ENCODE assay signal across 15 cellular contexts in the genomic region with DNA sequence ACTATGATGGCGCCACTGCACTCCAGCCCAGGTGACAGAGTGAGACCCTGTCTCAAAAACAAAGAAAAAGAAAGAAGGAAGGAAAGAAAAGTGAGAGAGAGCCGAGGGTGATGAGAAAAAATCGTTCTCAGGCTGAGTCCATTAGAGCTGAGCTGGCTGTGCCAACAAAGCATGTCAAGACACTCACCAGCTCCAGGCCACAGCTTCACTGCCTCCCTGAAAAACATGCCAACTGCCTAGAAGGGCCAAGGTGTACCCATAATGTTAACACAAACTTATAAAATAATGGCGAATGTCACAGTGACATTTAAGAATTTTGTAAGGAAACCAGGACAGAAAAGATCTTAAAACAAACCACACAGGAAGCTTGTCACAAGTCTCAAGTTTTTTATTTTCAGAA. TPM values are rescaled to one million over a fixed set of nuclear protein-coding genes. Genes with fewer than 3 reads are reported as not detected.
DNase-seq lines count a peak whose midpoint lies in the region; ATAC-seq and TF ChIP-seq lines count a peak whose summit lies in the region.
"Had no signal": no experiment of that assay in that cellular context is flagged by ENCODE, and none has a peak within 500 bp of the region (broad histone marks: within the 10 kb centered on the region; RNA-seq: fewer than 3 reads in every experiment).

No MANE protein-coding gene starts in this region.

- TF ChIP-seq CTCF in CD4-positive, alpha-beta T cell (IDR thresholded peaks at IDR 0.05): no peak
- no peak for TF ChIP-seq CTCF in endothelial cell (IDR thresholded peaks at IDR 0.05; ENCODE audit: unreplicated experiment)

- peak overlapping the region; percentile 67 for H3K4me3 Mint-ChIP-seq in CD4-positive, alpha-beta T cell
- no peak overlapping the region for H3K4me3 Mint-ChIP-seq in activated CD4-positive, alpha-beta memory T cell treated with anti-CD3 and anti-CD28 coated beads, Interleukin-2, amount 10 ng/mL, durations not matched to agents 7 days and 5 days
- no peak overlapping the region for H3K4me3 Mint-ChIP-seq in endothelial cell (ENCODE audit: unreplicated experiment)
- H3K4me3 Mint-ChIP-seq: B cell had no signal

- intact Hi-C loops in CD4-positive, alpha-beta T cell (cut with DNase I, micrococcal nuclease): loop anchor here (2.0 to 5.0 kb wide), 3 partner anchors 27 to 41 kb away; partner anchors contain the start of gene HDHD5 (in 2 of the 2)

- peaks cover 86% of the 10 kb centered on the region for H3K4me1 ChIP-seq in BLaER1
- H3K4me1 ChIP-seq: testis had no signal

- POLR2A ChIA-PET in CD4-positive, alpha-beta T cell (lab: Charles Lee): interaction anchor here (0.7 to 3.8 kb wide), 9 partner anchors 9 to 41 kb away, joined by 3 to 42 read pairs (median 3); no protein-coding TSS in a partner anchor
- POLR2A ChIA-PET in activated CD4-positive, alpha-beta memory T cell treated with anti-CD3 and anti-CD28 coated beads, Interleukin-2, amount 10 ng/mL, durations not matched to agents 7 days and 5 days (lab: Charles Lee): interaction anchor here (1.2 to 2.1 kb wide), 4 partner anchors 9 to 53 kb away, joined by 3 to 11 read pairs (median 6); no protein-coding TSS in a partner anchor

- DNase-seq in CD4-positive, alpha-beta T cell: no peak
- DNase-seq in activated CD4-positive, alpha-beta memory T cell treated with anti-CD3 and anti-CD28 coated beads, Interleukin-2, amount 10 ng/mL, durations not matched to agents 7 days and 5 days: no peak
- DNase-seq in endothelial cell (ENCODE audit: low spot score): no peak
- DNase-seq in kidney glomerular epithelial cell (lab: John Stamatoyannopoulos, UW): no peak
- DNase-seq: activated CD8-positive, alpha-beta memory T cell treated with anti-CD3 and anti-CD28 coated beads for 24 hours; NCI-H2029 treated with DMSO at 0.1 percent for 48 hours; NCI-H510A; right lobe of liver; Right ventricle myocardium superior; T1000; testis had no signal

- H3K27ac ChIP-seq in BLaER1: peak overlapping the region; percentile 61
- peak overlapping the region; percentile 18 for H3K27ac ChIP-seq in CD4-positive, alpha-beta T cell (ENCODE audit: low read depth, low read length)
- H3K27ac ChIP-seq: right lobe of liver, testis had no signal

- peak overlapping the region; percentile 80 for H3K27ac Mint-ChIP-seq in CD4-positive, alpha-beta T cell
- peak overlapping the region; percentile 38 for H3K27ac Mint-ChIP-seq in activated CD4-positive, alpha-beta memory T cell treated with anti-CD3 and anti-CD28 coated beads, Interleukin-2, amount 10 ng/mL, durations not matched to agents 7 days and 5 days
- H3K27ac Mint-ChIP-seq in endothelial cell (ENCODE audit: unreplicated experiment): peak overlapping the region; percentile 97
- H3K27ac Mint-ChIP-seq: B cell had no signal

- peak overlapping the region; percentile 47; the same call in 1 of the 2 replicates for H3K9ac ChIP-seq in BLaER1

- ATAC-seq in CD4-positive, alpha-beta T cell (ENCODE audit: poor library complexity): no peak
- ATAC-seq in SK-N-SH treated with all-trans-retinoic acid at 6 μM for 48 hours: no peak
- ATAC-seq in GM18498 (IDR thresholded peaks at IDR 0.05; ENCODE audit: unreplicated experiment): no peak
- ATAC-seq: right lobe of liver had no signal

- CTCF ChIA-PET in CD4-positive, alpha-beta T cell (lab: Charles Lee): interaction anchor here (2.1 to 2.9 kb wide), 2 partner anchors 9 to 56 kb away, joined by 5 to 7 read pairs; no protein-coding TSS in a partner anchor
- CTCF ChIA-PET in activated CD4-positive, alpha-beta memory T cell treated with anti-CD3 and anti-CD28 coated beads, Interleukin-2, amount 10 ng/mL, durations not matched to agents 7 days and 5 days (lab: Charles Lee): interaction anchor here (0.6 to 2.5 kb wide), 4 partner anchors 9 to 142 kb away, joined by 3 to 12 read pairs (median 3); no protein-coding TSS in a partner anchor

- peak overlapping the region; percentile 99 for H3K4me2 ChIP-seq in BLaER1

- H3K36me3 Mint-ChIP-seq in CD4-positive, alpha-beta T cell (ENCODE audit: low read depth): peaks cover 16% of the 10 kb centered on the region
- no peaks in the 10 kb centered on the region for H3K36me3 Mint-ChIP-seq in activated CD4-positive, alpha-beta memory T cell treated with anti-CD3 and anti-CD28 coated beads, Interleukin-2, amount 10 ng/mL, durations not matched to agents 7 days and 5 days (ENCODE audit: low read depth)
- H3K36me3 Mint-ChIP-seq in endothelial cell (ENCODE audit: low read depth, unreplicated experiment): peaks cover 26% of the 10 kb centered on the region

- no peak overlapping the region for H3K4me3 ChIP-seq in BLaER1
- H3K4me3 ChIP-seq: right lobe of liver, testis had no signal

- H3K27me3 ChIP-seq in BLaER1: peaks cover 4% of the 10 kb centered on the region; the same call in 1 of the 2 replicates
- H3K27me3 ChIP-seq in CD4-positive, alpha-beta T cell (ENCODE audit: control insufficient read depth, insufficient read depth, low read length): no peaks in the 10 kb centered on the region
- H3K27me3 ChIP-seq: right lobe of liver, testis had no signal

- no peaks in the 10 kb centered on the region for H3K9me3 Mint-ChIP-seq in CD4-positive, alpha-beta T cell
- no peaks in the 10 kb centered on the region for H3K9me3 Mint-ChIP-seq in activated CD4-positive, alpha-beta memory T cell treated with anti-CD3 and anti-CD28 coated beads, Interleukin-2, amount 10 ng/mL, durations not matched to agents 7 days and 5 days
- no peaks in the 10 kb centered on the region for H3K9me3 Mint-ChIP-seq in endothelial cell (ENCODE audit: unreplicated experiment)

- no peaks in the 10 kb centered on the region for H3K36me3 ChIP-seq in BLaER1
- H3K36me3 ChIP-seq: right lobe of liver had no signal

- H4K20me1 ChIP-seq in BLaER1: peaks cover 61% of the 10 kb centered on the region

- H3K9me3 ChIP-seq in BLaER1: no peaks in the 10 kb centered on the region
- no peaks in the 10 kb centered on the region for H3K9me3 ChIP-seq in CD4-positive, alpha-beta T cell (ENCODE audit: control insufficient read depth, low read length)
- H3K9me3 ChIP-seq: right lobe of liver, testis had no signal

- peaks cover 79% of the 10 kb centered on the region for H3K4me1 Mint-ChIP-seq in CD4-positive, alpha-beta T cell (ENCODE audit: low read depth)
- H3K4me1 Mint-ChIP-seq in activated CD4-positive, alpha-beta memory T cell treated with anti-CD3 and anti-CD28 coated beads, Interleukin-2, amount 10 ng/mL, durations not matched to agents 7 days and 5 days: peaks cover 38% of the 10 kb centered on the region
- peaks cover 60% of the 10 kb centered on the region for H3K4me1 Mint-ChIP-seq in endothelial cell (ENCODE audit: unreplicated experiment)

- H3K27me3 Mint-ChIP-seq in CD4-positive, alpha-beta T cell: no peaks in the 10 kb centered on the region
- H3K27me3 Mint-ChIP-seq in activated CD4-positive, alpha-beta memory T cell treated with anti-CD3 and anti-CD28 coated beads, Interleukin-2, amount 10 ng/mL, durations not matched to agents 7 days and 5 days: peaks cover 10% of the 10 kb centered on the region
- H3K27me3 Mint-ChIP-seq in endothelial cell (ENCODE audit: unreplicated experiment): peaks cover 17% of the 10 kb centered on the region

TF ChIP-seq in SK-N-SH treated with all-trans-retinoic acid at 6 μM for 48 hours, 23 proteins besides CTCF, POLR2A, EP300 and RAD21:
- no peak for TF ChIP-seq POU6F1 (CRISPR knock-in tag; IDR thresholded peaks at IDR 0.05; ENCODE audit: borderline replicate concordance, low read depth)
- TF ChIP-seq GLIS3 (CRISPR knock-in tag; IDR thresholded peaks at IDR 0.05): no peak

RNA-seq across cellular contexts. Expression of gene TMEM121B, which starts 5.2 kb away (rescaled TPM):
- under 1 TPM; 0.05 to 0.08 TPM for total RNA-seq in CD4-positive, alpha-beta T cell
- not detected for total RNA-seq in activated CD4-positive, alpha-beta memory T cell treated with anti-CD3 and anti-CD28 coated beads, Interleukin-2, amount 10 ng/mL, durations not matched to agents 7 days and 5 days
- total RNA-seq in endothelial cell (ENCODE audit: unreplicated experiment): 62.2 TPM

RNA-seq across cellular contexts. Expression of gene IL17RA, which starts 31.1 kb away (rescaled TPM):
- 10 to 100 TPM; 23.2 to 24.3 TPM for total RNA-seq in CD4-positive, alpha-beta T cell
- 10 to 100 TPM; 37.8 to 38.7 TPM for total RNA-seq in activated CD4-positive, alpha-beta memory T cell treated with anti-CD3 and anti-CD28 coated beads, Interleukin-2, amount 10 ng/mL, durations not matched to agents 7 days and 5 days
- 63.7 TPM for total RNA-seq in endothelial cell (ENCODE audit: unreplicated experiment)

RNA-seq across cellular contexts. Expression of gene HDHD5, which starts 43.1 kb away (rescaled TPM):
- total RNA-seq in CD4-positive, alpha-beta T cell: 10 to 100 TPM; 11.0 to 11.6 TPM
- 10 to 100 TPM; 27.1 TPM for total RNA-seq in activated CD4-positive, alpha-beta memory T cell treated with anti-CD3 and anti-CD28 coated beads, Interleukin-2, amount 10 ng/mL, durations not matched to agents 7 days and 5 days
- 60.5 TPM for total RNA-seq in endothelial cell (ENCODE audit: unreplicated experiment)

Comparison
In these comparisons a context has a peak if more than half of its experiments do, and no peak if none do; other contexts are left out.
1. H3K27ac Mint-ChIP-seq: peak in every context shown above with its lines; median percentile 97 in endothelial cell; 80 in CD4-positive, alpha-beta T cell; 38 in activated CD4-positive, alpha-beta memory T cell treated with anti-CD3 and anti-CD28 coated beads, Interleukin-2, amount 10 ng/mL, durations not matched to agents 7 days and 5 days.
2. RNA of gene TMEM121B, which starts 5.2 kb away (total RNA-seq): 62.2 TPM in endothelial cell (single experiment); 0.05 to 0.08 TPM in CD4-positive, alpha-beta T cell and not detected in activated CD4-positive, alpha-beta memory T cell treated with anti-CD3 and anti-CD28 coated beads, Interleukin-2, amount 10 ng/mL, durations not matched to agents 7 days and 5 days; every median in the first group is over 10 times any median in the second.